Comparison of ENCODE assay signal across 9 cellular contexts in the genomic region with DNA sequence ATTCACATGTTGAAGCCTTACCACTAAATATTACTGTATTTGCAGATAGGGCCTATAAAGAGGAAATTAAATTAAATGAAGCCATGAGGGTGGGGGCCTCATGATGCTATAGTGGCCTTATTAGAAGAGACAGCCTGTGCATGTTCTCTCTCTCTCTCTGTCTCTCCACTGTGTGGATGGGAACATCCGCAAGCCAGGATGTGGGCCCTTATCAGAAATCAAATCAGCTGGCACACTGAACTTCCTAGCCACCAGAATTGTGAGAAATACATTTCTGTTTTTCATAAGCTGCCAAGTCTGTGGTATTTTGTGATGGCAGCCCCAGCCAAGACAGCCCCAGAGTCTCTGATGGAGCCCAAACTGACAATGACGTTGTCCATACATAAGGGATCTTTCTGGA.
"Had no signal": no experiment of that assay in that cellular context is flagged by ENCODE, and none has a peak within 500 bp of the region (broad histone marks: within the 10 kb centered on the region; RNA-seq: fewer than 3 reads in every experiment).

No MANE protein-coding gene starts in this region.

- H3K4me3 Mint-ChIP-seq: GM23338, H9, HFFc6 had no signal

- H3K27ac Mint-ChIP-seq: GM23338, H9, HFFc6 had no signal

- H3K4me1 Mint-ChIP-seq: GM23338, H9 had no signal

- H3K27ac ChIP-seq: GM23248 had no signal

- H3K9ac ChIP-seq: GM23248 had no signal

- H3K4me1 ChIP-seq: HAP-1 had no signal

- H2AFZ ChIP-seq: GM23248, GM23338 had no signal

- H3K36me3 ChIP-seq: HAP-1 had no signal

- DNase-seq: GM23248, GOT3, H7, H9, HCEC 1CT, HFFc6 had no signal

- H3K4me2 ChIP-seq: GM23338 had no signal

- H3K4me3 ChIP-seq: GM23248, GM23338, HAP-1 had no signal

- H3K9me3 ChIP-seq: HAP-1 had no signal

- ATAC-seq: GM23338, HCT116 had no signal
